Comparison of ENCODE assay signal across 2 cellular contexts in genomic region chr16:75463417-75464129, GRCh38.
TF ChIP-seq lines count a peak whose summit lies in the region.

No MANE protein-coding gene starts in this region.

TF ChIP-seq in HEK293, 187 proteins besides CTCF, POLR2A, EP300 and RAD21:
- TF ChIP-seq BCL6B (tag by site-specific recombination; IDR thresholded peaks at IDR 0.05) (peak; percentile 97), ZNF596 (tag by site-specific recombination; IDR thresholded peaks at IDR 0.05) (0 out of 2 replicates have a peak, but pooled peaks have one; percentile 0), SCRT1 (tag by site-specific recombination; IDR thresholded peaks at IDR 0.05; ENCODE audit: borderline replicate concordance) (peak; percentile 88), SCRT2 (tag by site-specific recombination; IDR thresholded peaks at IDR 0.05) (peak; percentile 98), ZNF398 (tag by site-specific recombination; IDR thresholded peaks at IDR 0.05) (peak; percentile 55; the same call in 1 of the 2 replicates), ZIC2 (tag by site-specific recombination; IDR thresholded peaks at IDR 0.05) (peak; percentile 79), ZNF335 (tag by site-specific recombination; conservative IDR thresholded peaks at IDR 0.05) (peak; percentile 43)

TF ChIP-seq in GM12878, 131 proteins besides CTCF, POLR2A, EP300 and RAD21:
- TF ChIP-seq NR2F1 (conservative IDR thresholded peaks at IDR 0.05) (0 out of 2 replicates have a peak, but pooled peaks have one; percentile 0), ASH2L (IDR thresholded peaks at IDR 0.05; ENCODE audit: borderline replicate concordance, low read depth) (0 out of 2 replicates have a peak, but pooled peaks have one; percentile 31)
